ENCODE assay signal across 8 cellular contexts in the genomic region with DNA sequence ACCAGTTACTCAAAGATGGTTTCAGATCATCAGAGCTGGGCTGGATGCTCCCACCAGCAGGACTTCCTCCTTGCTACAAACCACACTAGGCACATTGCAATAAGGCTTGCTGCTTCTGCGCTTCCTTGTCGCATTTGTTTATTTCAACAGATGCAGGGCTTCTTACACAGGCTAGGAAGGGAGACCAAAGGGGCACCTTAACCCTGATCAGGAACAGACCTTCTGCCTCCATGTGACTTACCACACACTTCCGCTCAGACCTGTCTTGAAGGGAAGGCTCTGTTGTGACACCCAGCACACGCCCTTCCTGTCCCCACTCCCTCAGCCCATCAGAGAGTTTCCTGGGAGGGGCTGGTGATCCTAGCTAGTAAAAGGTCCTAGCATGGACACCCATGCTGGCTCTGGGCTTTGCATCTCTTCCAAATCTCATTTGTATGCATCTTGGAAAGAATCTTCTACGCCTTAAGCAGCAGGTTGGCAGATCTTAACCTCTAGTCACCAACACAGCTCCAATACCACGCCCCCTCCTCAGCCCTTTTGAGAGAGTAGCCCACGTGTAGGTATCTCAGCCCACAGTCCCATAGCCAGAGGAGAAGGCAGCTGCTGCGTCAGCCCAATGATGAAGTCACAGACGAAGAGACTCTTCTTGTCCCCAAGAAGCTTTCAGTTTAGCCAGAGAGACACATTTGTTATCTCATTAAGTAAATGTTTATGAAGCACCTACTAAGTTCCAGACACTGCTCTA. TPM values are rescaled to one million over a fixed set of nuclear protein-coding genes. Genes with fewer than 3 reads are reported as not detected.
DNase-seq lines count a peak whose midpoint lies in the region; ATAC-seq, FAIRE-seq and TF ChIP-seq lines count a peak whose summit lies in the region.
"Had no signal": no experiment of that assay in that cellular context is flagged by ENCODE, and none has a peak within 500 bp of the region (broad histone marks: within the 10 kb centered on the region; RNA-seq: fewer than 3 reads in every experiment).

No MANE protein-coding gene starts in this region.

- WGBS in thyroid gland, 2 donors = 77 to 83% methylated on average over 9 of the region's 9 CpGs

- H4K20me1 ChIP-seq in Loucy (ENCODE audit: insufficient read depth, low read length, poor library complexity, severe bottlenecking) = no peaks in the 10 kb centered on the region

- H3K36me3 ChIP-seq in Loucy (ENCODE audit: insufficient read depth, low read length) = peaks cover 11% of the 10 kb centered on the region; the same call in 1 of the 2 replicates
- no peaks in the 10 kb centered on the region for H3K36me3 ChIP-seq in thyroid gland

- CTCF ChIA-PET in activated CD4-positive, alpha-beta memory T cell treated with anti-CD3 and anti-CD28 coated beads, Interleukin-2, amount 10 ng/mL, durations not matched to agents 7 days and 5 days (lab: Charles Lee) = interaction anchor here (0.6 to 1.7 kb wide), 8 partner anchors 22 to 1053 kb away, joined by 3 to 7 read pairs (median 4); no protein-coding TSS in a partner anchor

- H3K9me3 Mint-ChIP-seq in activated CD4-positive, alpha-beta memory T cell treated with anti-CD3 and anti-CD28 coated beads, Interleukin-2, amount 10 ng/mL, durations not matched to agents 7 days and 5 days = peaks cover 17% of the 10 kb centered on the region
- peaks cover 0 to 3% (median under 1%) of the 10 kb centered on the region in 6 donors for H3K9me3 Mint-ChIP-seq in immature natural killer cell

- no peak overlapping the region for H3K9ac ChIP-seq in Loucy (ENCODE audit: low read depth, low read length, poor library complexity, severe bottlenecking)

- H3K4me1 ChIP-seq in Loucy (ENCODE audit: insufficient read depth, low read length, poor library complexity, severe bottlenecking) (peaks cover 13% of the 10 kb centered on the region), thyroid gland (peaks cover 15 to 25% of the 10 kb centered on the region in 2 donors)

- intact Hi-C loops in thyroid gland (cut with DNase I) = no loop called here

- ATAC-seq in HG03460 (IDR thresholded peaks at IDR 0.05; ENCODE audit: unreplicated experiment) = no peak

- POLR2A ChIA-PET in activated CD4-positive, alpha-beta memory T cell treated with anti-CD3 and anti-CD28 coated beads, Interleukin-2, amount 10 ng/mL, durations not matched to agents 7 days and 5 days (lab: Charles Lee) = interaction anchor here (0.9 to 2.1 kb wide), 9 partner anchors 10 to 273 kb away, joined by 3 to 18 read pairs (median 4); no protein-coding TSS in a partner anchor

- H3K27me3 ChIP-seq in Loucy (ENCODE audit: insufficient read depth, low read length, poor library complexity, severe bottlenecking) (no peaks in the 10 kb centered on the region), thyroid gland (no peaks in the 10 kb centered on the region)

- H3F3A ChIP-seq in Loucy (ENCODE audit: low read depth) = no peaks in the 10 kb centered on the region

- TF ChIP-seq CTCF in Loucy (conservative IDR thresholded peaks at IDR 0.05; ENCODE audit: low read length) (no peak), thyroid gland (IDR thresholded peaks at IDR 0.05) (no peak), D721Med (IDR thresholded peaks at IDR 0.05; ENCODE audit: insufficient read depth, missing control alignments) (no peak)

- H3K9me2 ChIP-seq in Loucy (replicated peaks; ENCODE audit: low read depth, low read length) = no peaks in the 10 kb centered on the region

- H3K27ac ChIP-seq in thyroid gland = peak overlapping the region in 2 of 3 donors; percentile 15 to 30

- H3K27ac Mint-ChIP-seq in activated CD4-positive, alpha-beta memory T cell treated with anti-CD3 and anti-CD28 coated beads, Interleukin-2, amount 10 ng/mL, durations not matched to agents 7 days and 5 days = peak overlapping the region; percentile 90
- peak overlapping the region; percentile 92 to 99 (median 96) for H3K27ac Mint-ChIP-seq in immature natural killer cell

- H2AFZ ChIP-seq in Loucy (ENCODE audit: low read length) = 0 out of 2 replicates have a peak overlapping the region, but pooled peaks have one; percentile 22

- peaks cover 61% of the 10 kb centered on the region for H3K36me3 Mint-ChIP-seq in activated CD4-positive, alpha-beta memory T cell treated with anti-CD3 and anti-CD28 coated beads, Interleukin-2, amount 10 ng/mL, durations not matched to agents 7 days and 5 days (ENCODE audit: low read depth)
- peaks cover 8 to 14% (median 11%) of the 10 kb centered on the region in 3 donors for H3K36me3 Mint-ChIP-seq in immature natural killer cell

- DNase-seq in activated CD4-positive, alpha-beta memory T cell treated with anti-CD3 and anti-CD28 coated beads, Interleukin-2, amount 10 ng/mL, durations not matched to agents 7 days and 5 days = peak; percentile 83
- DNase-seq in immature natural killer cell (peak; percentile 78 to 81 (median 78)), thyroid gland (no peak), D721Med (ENCODE audit: insufficient read length, low spot score) (no peak), HuH-7 (ENCODE audit: low spot score) (no peak)
- DNase-seq: anterior cingulate cortex had no signal

- peaks cover 43% of the 10 kb centered on the region for H3K4me1 Mint-ChIP-seq in activated CD4-positive, alpha-beta memory T cell treated with anti-CD3 and anti-CD28 coated beads, Interleukin-2, amount 10 ng/mL, durations not matched to agents 7 days and 5 days
- peaks cover 87 to 94% of the 10 kb centered on the region in 2 donors for H3K4me1 Mint-ChIP-seq in immature natural killer cell

- H3K27me3 Mint-ChIP-seq in activated CD4-positive, alpha-beta memory T cell treated with anti-CD3 and anti-CD28 coated beads, Interleukin-2, amount 10 ng/mL, durations not matched to agents 7 days and 5 days = no peaks in the 10 kb centered on the region
- peaks cover 0 to 3% (median 0%) of the 10 kb centered on the region in 3 donors for H3K27me3 Mint-ChIP-seq in immature natural killer cell (ENCODE audit: low read depth in 3 of 3)

- no peaks in the 10 kb centered on the region for H3K9me3 ChIP-seq in Loucy (ENCODE audit: insufficient read depth, low read depth, low read length)
- H3K9me3 ChIP-seq in thyroid gland = no peaks in the 10 kb centered on the region

- H3K4me2 ChIP-seq in Loucy (ENCODE audit: low read depth, low read length, poor library complexity, severe bottlenecking) = peak overlapping the region; percentile 46

- TF ChIP-seq POLR2A in thyroid gland (IDR thresholded peaks at IDR 0.05) = no peak

- FAIRE-seq in D721Med (lab: Jason Lieb, UNC) = no peak

- peak overlapping the region; percentile 44 for H3K4me3 Mint-ChIP-seq in activated CD4-positive, alpha-beta memory T cell treated with anti-CD3 and anti-CD28 coated beads, Interleukin-2, amount 10 ng/mL, durations not matched to agents 7 days and 5 days
- H3K4me3 Mint-ChIP-seq in immature natural killer cell = peak overlapping the region; percentile 77 to 85 (median 79)

- no peaks in the 10 kb centered on the region for H3K79me2 ChIP-seq in Loucy (ENCODE audit: insufficient read depth, low read length)

- H3K4me3 ChIP-seq in Loucy (ENCODE audit: low read length, poor library complexity, severe bottlenecking) (no peak overlapping the region), thyroid gland (replicated peaks in 1 of 3) (no peak overlapping the region)

RNA-seq across cellular contexts. Expression of gene SVIL, which starts 47.1 kb away (rescaled TPM):
- total RNA-seq in activated CD4-positive, alpha-beta memory T cell treated with anti-CD3 and anti-CD28 coated beads, Interleukin-2, amount 10 ng/mL, durations not matched to agents 7 days and 5 days = 10 to 100 TPM; 10.3 to 12.8 TPM
- polyA plus RNA-seq in immature natural killer cell = 10 to 100 TPM in 1 of 3 donors, 1 to 10 TPM in 1, under 1 TPM in 1; 0.16 to 16.3 (median 2.6) TPM
- 100 to 1,000 TPM in 2 of 4 donors, 10 to 100 TPM in 2; 59.9 to 211 (median 134) TPM for total RNA-seq in thyroid gland

Comparison
In these comparisons a context has a peak if more than half of its experiments do, and no peak if none do; other contexts are left out.
1. DNase-seq: peak in activated CD4-positive, alpha-beta memory T cell treated with anti-CD3 and anti-CD28 coated beads, Interleukin-2, amount 10 ng/mL, durations not matched to agents 7 days and 5 days (single experiment) and immature natural killer cell (3 of 3); none in thyroid gland (0 of 2), D721Med (single experiment) and HuH-7 (single experiment).
2. RNA of gene SVIL, which starts 47.1 kb away (total RNA-seq): 59.9 to 211 TPM in thyroid gland; 10.3 to 12.8 TPM in activated CD4-positive, alpha-beta memory T cell treated with anti-CD3 and anti-CD28 coated beads, Interleukin-2, amount 10 ng/mL, durations not matched to agents 7 days and 5 days; every median in the first group is over 4 times any median in the second.